ENCODE assay signal across 9 cellular contexts in genomic region chr11:127074151-127074761, GRCh38.
DNase-seq lines count a peak whose midpoint lies in the region; ATAC-seq and TF ChIP-seq lines count a peak whose summit lies in the region.
"Had no signal": no experiment of that assay in that cellular context is flagged by ENCODE, and none has a peak within 500 bp of the region (broad histone marks: within the 10 kb centered on the region; RNA-seq: fewer than 3 reads in every experiment).

No MANE protein-coding gene starts in this region.

- peaks cover 6% of the 10 kb centered on the region for H3K4me1 Mint-ChIP-seq in endodermal cell

- H3K4me1 ChIP-seq in endodermal cell (ENCODE audit: control insufficient read depth, insufficient read depth, low read length): no peaks in the 10 kb centered on the region
- H3K4me1 ChIP-seq: lower lobe of right lung had no signal

- H3K27ac ChIP-seq in endodermal cell (ENCODE audit: low read depth, low read length): no peak overlapping the region
- H3K27ac ChIP-seq: lower lobe of right lung had no signal

- H3K4me3 ChIP-seq in endodermal cell (ENCODE audit: low read length): no peak overlapping the region
- H3K4me3 ChIP-seq: lower lobe of right lung had no signal

- no peaks in the 10 kb centered on the region for H3K36me3 ChIP-seq in endodermal cell (ENCODE audit: control insufficient read depth, insufficient read depth, low read length)
- H3K36me3 ChIP-seq: lower lobe of right lung had no signal

- no peak overlapping the region for H3K4me3 Mint-ChIP-seq in endodermal cell

- no peaks in the 10 kb centered on the region for H3K27me3 Mint-ChIP-seq in endodermal cell (ENCODE audit: insufficient read depth)

- TF ChIP-seq CTCF in endodermal cell (conservative IDR thresholded peaks at IDR 0.05): peak; percentile 74

- ATAC-seq in GM19397 (IDR thresholded peaks at IDR 0.05; ENCODE audit: unreplicated experiment) (peak; percentile 83), HG03159 (IDR thresholded peaks at IDR 0.05; ENCODE audit: unreplicated experiment) (peak; percentile 89)

- H3K27ac Mint-ChIP-seq in endodermal cell: no peak overlapping the region

- H3K36me3 Mint-ChIP-seq in endodermal cell (ENCODE audit: low read depth): no peaks in the 10 kb centered on the region

- 78% methylated on average over 6 to 7 of the region's 7 CpGs for WGBS in endodermal cell (ENCODE audit: insufficient coverage in 1 of 2, insufficient read length in 1 of 2), 2 experiments

- H3K9me3 Mint-ChIP-seq in endodermal cell: no peaks in the 10 kb centered on the region

- H3K27me3 ChIP-seq in endodermal cell (ENCODE audit: control insufficient read depth, insufficient read depth, low read length, poor library complexity, severe bottlenecking): no peaks in the 10 kb centered on the region

- DNase-seq in EL (peak; percentile 75), NCI-H510A (lab: John Stamatoyannopoulos, UW) (peak; percentile 75), endodermal cell (peak; percentile 72), retina (peak; percentile 31), foreskin melanocyte (no peak), OCI-M2 (lab: John Stamatoyannopoulos, UW; ENCODE audit: unreplicated experiment) (no peak)
- DNase-seq: lower lobe of right lung had no signal

- no peaks in the 10 kb centered on the region for H3K9me3 ChIP-seq in endodermal cell (ENCODE audit: control insufficient read depth, low read length)
- H3K9me3 ChIP-seq: lower lobe of right lung had no signal

- no peak overlapping the region for H3K9ac ChIP-seq in endodermal cell (ENCODE audit: extremely low read depth, low read length, poor library complexity, severe bottlenecking)

Comparison
In these comparisons a context has a peak if more than half of its experiments do, and no peak if none do; other contexts are left out.
1. DNase-seq: peak in EL (single experiment), NCI-H510A (single experiment), endodermal cell (single experiment) and retina (single experiment); none in foreskin melanocyte (single experiment) and OCI-M2 (single experiment).